ENCODE assay signal across 22 cellular contexts in the genomic region with DNA sequence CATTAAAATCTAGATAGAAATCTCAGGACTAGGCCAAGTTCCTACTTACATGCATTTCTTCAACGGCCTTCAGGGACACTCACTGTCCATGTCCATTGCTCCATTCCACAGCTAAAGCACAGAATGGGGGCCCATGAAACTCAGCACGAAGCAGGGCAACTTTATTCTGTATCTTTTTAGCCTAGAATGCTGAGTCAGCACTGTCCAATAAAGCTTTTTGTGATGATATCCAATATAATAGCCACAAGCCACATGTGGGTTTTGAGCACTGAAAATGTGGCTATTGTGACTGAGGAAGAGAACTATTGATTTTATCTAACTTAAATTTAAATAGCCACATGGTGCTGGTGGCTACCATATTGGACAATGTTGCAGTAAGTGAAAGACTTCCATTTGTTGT. TPM values are rescaled to one million over a fixed set of nuclear protein-coding genes. Genes with fewer than 3 reads are reported as not detected.
DNase-seq lines count a peak whose midpoint lies in the region; ATAC-seq, FAIRE-seq and TF ChIP-seq lines count a peak whose summit lies in the region.
"Had no signal": no experiment of that assay in that cellular context is flagged by ENCODE, and none has a peak within 500 bp of the region (broad histone marks: within the 10 kb centered on the region; RNA-seq: fewer than 3 reads in every experiment).

No MANE protein-coding gene starts in this region.

- no peak for TF ChIP-seq RAD21 in A549 (conservative IDR thresholded peaks at IDR 0.05 in 1 of 2, IDR thresholded peaks at IDR 0.05 in 1 of 2)
- TF ChIP-seq RAD21 in IMR-90 (IDR thresholded peaks at IDR 0.05; ENCODE audit: low read length), result no peak
- no peak for TF ChIP-seq RAD21 in GM12878 (IDR thresholded peaks at IDR 0.05; ENCODE audit: insufficient read depth, low read depth, low read length)
- no peak for TF ChIP-seq RAD21 in H1 (IDR thresholded peaks at IDR 0.05 in 1 of 2, conservative IDR thresholded peaks at IDR 0.05 in 1 of 2; ENCODE audit: low read depth in 2 of 2, low read length in 2 of 2)

- CTCF ChIA-PET in A549 (lab: Yijun Ruan, JAX), result interaction anchor here (2.0 to 3.2 kb wide), 2 partner anchors 10 to 14 kb away, joined by 9 read pairs; no protein-coding TSS in a partner anchor
- CTCF ChIA-PET in IMR-90 (lab: Yijun Ruan, JAX), result no interaction called here
- CTCF ChIA-PET in GM12878 (lab: Yijun Ruan, JAX), result interaction anchor here (1.2 kb wide), 1 partner anchor 56 kb away, joined by 3 read pairs; no protein-coding TSS in a partner anchor
- CTCF ChIA-PET in H1 (lab: Charles Lee; ENCODE audit: partially characterized antibody), result interaction anchor here (1.5 kb wide), 1 partner anchor 14 kb away, joined by 8 read pairs; no protein-coding TSS in a partner anchor
- CTCF ChIA-PET in PC-3 (lab: Charles Lee), result no interaction called here

- no peak overlapping the region for H3K27ac ChIP-seq in A549
- no peak overlapping the region for H3K27ac ChIP-seq in IMR-90 (ENCODE audit: insufficient read depth, low read length)
- no peak overlapping the region for H3K27ac ChIP-seq in GM12878 (ENCODE audit: control insufficient read depth, insufficient read depth)
- H3K27ac ChIP-seq in H1 (ENCODE audit: low read depth, low read length), result no peak overlapping the region
- no peak overlapping the region for H3K27ac ChIP-seq in PC-3 (ENCODE audit: low read length)
- H3K27ac ChIP-seq: BLaER1 treated with 17β-estradiol and CSF1 and Interleukin-3, amounts not matched to agents 10 nM and 100 nM; C4-2B had no signal

- no peaks in the 10 kb centered on the region for H4K20me1 ChIP-seq in IMR-90 (ENCODE audit: insufficient read depth, low read length)
- no peaks in the 10 kb centered on the region for H4K20me1 ChIP-seq in GM12878 (ENCODE audit: control insufficient read depth, insufficient read depth)
- no peaks in the 10 kb centered on the region for H4K20me1 ChIP-seq in H1 (replicated peaks in 1 of 2; ENCODE audit: control insufficient read depth in 1 of 2, insufficient read depth in 2 of 2, low read length in 2 of 2)
- no peaks in the 10 kb centered on the region for H4K20me1 ChIP-seq in PC-3 (ENCODE audit: low read length)
- H4K20me1 ChIP-seq: BLaER1 treated with 17β-estradiol and CSF1 and Interleukin-3, amounts not matched to agents 10 nM and 100 nM had no signal

- H4K5ac ChIP-seq in IMR-90 (ENCODE audit: low read depth, low read length) (no peak overlapping the region), H1 (ENCODE audit: insufficient read length, low read depth, low read length) (no peak overlapping the region)

- H3K56ac ChIP-seq in IMR-90 (ENCODE audit: extremely low read depth, insufficient read depth, low read length) (no peak overlapping the region), H1 (replicated peaks; ENCODE audit: insufficient read length, low read depth, low read length) (no peak overlapping the region)

- SMC1A ChIA-PET in GM12878 (lab: Charles Lee; ENCODE audit: uncharacterized antibody, unreplicated experiment), result interaction anchor here (0.6 kb wide), 1 partner anchor 157 kb away, joined by 3 read pairs; no protein-coding TSS in a partner anchor

- TF ChIP-seq POLR2A in A549 (IDR thresholded peaks at IDR 0.05; ENCODE audit: low read length) (no peak), IMR-90 (IDR thresholded peaks at IDR 0.05; ENCODE audit: low read depth, low read length) (no peak), GM12878 (IDR thresholded peaks at IDR 0.05; ENCODE audit: low read depth, low read length) (no peak), H1 (IDR thresholded peaks at IDR 0.05; ENCODE audit: control extremely low read depth in 1 of 2, low read depth in 2 of 2, low read length in 2 of 2) (no peak)

- POLR2A ChIA-PET in A549 (lab: Yijun Ruan, JAX), result no interaction called here
- POLR2A ChIA-PET in IMR-90 (lab: Charles Lee; ENCODE audit: unreplicated experiment), result no interaction called here
- POLR2A ChIA-PET in GM12878 (lab: Charles Lee), result interaction anchor here (0.6 kb wide), 1 partner anchor 542 kb away, joined by 4 read pairs; no protein-coding TSS in a partner anchor
- POLR2A ChIA-PET in H1 (lab: Charles Lee; ENCODE audit: partially characterized antibody), result no interaction called here
- POLR2A ChIA-PET in PC-3 (lab: Charles Lee; ENCODE audit: unreplicated experiment), result no interaction called here

- DNase-seq in A549 (ENCODE audit: low read depth in 1 of 2, low spot score in 1 of 2) (no peak), IMR-90 (no peak), GM12878 (ENCODE audit: low read depth, low spot score) (no peak), H1 (ENCODE audit: low read depth in 1 of 2, low spot score in 2 of 2) (no peak), PC-3 (no peak), ureter (ENCODE audit: low spot score) (no peak)
- DNase-seq: 8988T; AML-193; Caco-2; Calu3; CD4-positive, alpha-beta T cell; CD8-positive, alpha-beta T cell; DMS79 treated with DMSO at 0.1 percent for 48 hours; GF-D8 had no signal

- H3K14ac ChIP-seq in IMR-90 (replicated peaks; ENCODE audit: low read depth, low read length) (no peak overlapping the region), H1 (ENCODE audit: insufficient read length) (no peak overlapping the region)

- H2BK120ac ChIP-seq in IMR-90 (ENCODE audit: low read depth, low read length) (no peak overlapping the region), H1 (replicated peaks; ENCODE audit: low read depth, low read length) (no peak overlapping the region)

- H3K79me2 ChIP-seq in GM12878 (ENCODE audit: control insufficient read depth, insufficient read depth, low read length), result no peaks in the 10 kb centered on the region
- H3K79me2 ChIP-seq in H1 (ENCODE audit: control insufficient read depth in 1 of 2, insufficient read depth in 2 of 2, low read length in 2 of 2), result no peaks in the 10 kb centered on the region
- no peaks in the 10 kb centered on the region for H3K79me2 ChIP-seq in PC-3 (ENCODE audit: low read length)

- H2BK20ac ChIP-seq in IMR-90 (ENCODE audit: low read depth, low read length) (no peak overlapping the region), H1 (ENCODE audit: low read length) (no peak overlapping the region)

- no peak for TF ChIP-seq CTCF in A549 (IDR thresholded peaks at IDR 0.05)
- no peak for TF ChIP-seq CTCF in IMR-90 (conservative IDR thresholded peaks at IDR 0.05; ENCODE audit: low read depth, low read length)
- no peak for TF ChIP-seq CTCF in GM12878 (IDR thresholded peaks at IDR 0.05 in 2 of 3, conservative IDR thresholded peaks at IDR 0.05 in 1 of 3; ENCODE audit: control insufficient read depth in 2 of 3, extremely low read depth in 1 of 3, insufficient read depth in 1 of 3, low read depth in 3 of 3, low read length in 3 of 3)
- TF ChIP-seq CTCF in H1 (IDR thresholded peaks at IDR 0.05; ENCODE audit: control extremely low read depth in 1 of 3, insufficient read depth in 1 of 3, low read depth in 1 of 3, low read length in 3 of 3), result no peak
- no peak for TF ChIP-seq CTCF in PC-3 (conservative IDR thresholded peaks at IDR 0.05; ENCODE audit: low read depth, low read length)

- H3F3A ChIP-seq in PC-3 (ENCODE audit: low read length, unreplicated experiment), result no peaks in the 10 kb centered on the region

- no peak for TF ChIP-seq EP300 in A549 (IDR thresholded peaks at IDR 0.05)
- TF ChIP-seq EP300 in GM12878 (IDR thresholded peaks at IDR 0.05; ENCODE audit: borderline replicate concordance in 1 of 2, control insufficient read depth in 1 of 2, low read depth in 2 of 2, low read length in 2 of 2), result no peak
- no peak for TF ChIP-seq EP300 in H1 (IDR thresholded peaks at IDR 0.05; ENCODE audit: borderline replicate concordance in 1 of 2, low read depth in 2 of 2, low read length in 2 of 2)

- 3% methylated on average over 2 of the region's 2 CpGs for WGBS in A549 (ENCODE audit: missing lambda C conversion rate)
- no CpG with 5 or more reads among the region's 2 CpGs for WGBS in IMR-90 (ENCODE audit: extremely low coverage in 2 of 2, insufficient read length in 1 of 2), 2 experiments
- WGBS in GM12878 (ENCODE audit: insufficient coverage, insufficient replicate concordance, low lambda C conversion rate, missing lambda C conversion rate), result 2% methylated on average over 2 of the region's 2 CpGs
- 89% methylated on average over 2 of the region's 2 CpGs; no CpG with 5 or more reads in 1 of the 2 experiments for whole genome bisulfite sequencing in H1 (ENCODE audit: extremely low coverage in 1 of 2, insufficient coverage in 1 of 2, insufficient read length in 1 of 2, insufficient replicate concordance in 2 of 2, low coverage in 1 of 2, low lambda C conversion rate in 2 of 2, missing lambda C conversion rate in 1 of 2), 2 experiments

- no peak overlapping the region for H2AFZ ChIP-seq in IMR-90 (replicated peaks; ENCODE audit: low read length, poor library complexity)
- no peak overlapping the region for H2AFZ ChIP-seq in GM12878 (ENCODE audit: control insufficient read depth, low read depth, low read length)
- no peak overlapping the region for H2AFZ ChIP-seq in H1 (ENCODE audit: low read length)
- no peak overlapping the region for H2AFZ ChIP-seq in PC-3 (ENCODE audit: low read length)

- ATAC-seq in A549 (no peak), IMR-90 (ENCODE audit: low read depth) (no peak), GM12878 (peak; percentile 20; the same call in 2 of the 3 replicates), PC-3 (no peak), GM18519 (IDR thresholded peaks at IDR 0.05; ENCODE audit: low FRiP score, unreplicated experiment) (no peak)
- ATAC-seq: CD8-positive, alpha-beta T cell had no signal

- in situ Hi-C loops in IMR-90 (cut with MboI; ENCODE audit: low sequenced_read_pairs) (no loop called here), GM12878 (cut with MboI) (no loop called here)

- H3K27me3 ChIP-seq in IMR-90 (ENCODE audit: control insufficient read depth, insufficient read depth, low read length), result peaks cover 20% of the 10 kb centered on the region
- H3K27me3 ChIP-seq in GM12878 (replicated peaks in 1 of 2; ENCODE audit: control insufficient read depth in 2 of 2, insufficient read depth in 2 of 2, low read length in 1 of 2), result no peaks in the 10 kb centered on the region
- H3K27me3 ChIP-seq in H1 (replicated peaks in 1 of 4; ENCODE audit: control insufficient read depth in 3 of 4, extremely low read depth in 1 of 4, insufficient read depth in 3 of 4, low read length in 3 of 4), result no peaks in the 10 kb centered on the region; a peak in 1 of 7 replicates
- H3K27me3 ChIP-seq in PC-3 (ENCODE audit: low read length), result 0 out of 2 replicates have a peak, but pooled peaks cover 4% of the 10 kb centered on the region
- H3K27me3 ChIP-seq: BLaER1 treated with 17β-estradiol and CSF1 and Interleukin-3, amounts not matched to agents 10 nM and 100 nM had no signal

- no TSS peak for BruUV-seq in IMR-90 (replicated peaks; lab: Mats Ljungman, UMichigan)
- no TSS peak for BruUV-seq in GM12878 (replicated peaks; lab: Mats Ljungman, UMichigan)
- BruUV-seq in PC-3 (replicated peaks; lab: Mats Ljungman, UMichigan), result no TSS peak

- H3K9ac ChIP-seq in IMR-90 (ENCODE audit: low read depth, low read length) (no peak overlapping the region), GM12878 (ENCODE audit: control insufficient read depth, insufficient read depth, low read length) (no peak overlapping the region), H1 (replicated peaks in 1 of 4; ENCODE audit: extremely low read depth in 1 of 4, low read depth in 3 of 4, low read length in 3 of 4) (no peak overlapping the region), PC-3 (ENCODE audit: low read length) (no peak overlapping the region)
- H3K9ac ChIP-seq: BLaER1 treated with 17β-estradiol and CSF1 and Interleukin-3, amounts not matched to agents 10 nM and 100 nM had no signal

- H3K9me1 ChIP-seq in IMR-90 (ENCODE audit: insufficient read depth, low read length), result no peaks in the 10 kb centered on the region

- H3K4me2 ChIP-seq in A549, result no peak overlapping the region
- H3K4me2 ChIP-seq in IMR-90 (ENCODE audit: low read depth, low read length), result no peak overlapping the region
- H3K4me2 ChIP-seq in GM12878 (ENCODE audit: control insufficient read depth, insufficient read depth), result no peak overlapping the region
- H3K4me2 ChIP-seq in H1 (ENCODE audit: insufficient read depth in 1 of 2, low read depth in 2 of 2, low read length in 2 of 2), result no peak overlapping the region
- no peak overlapping the region for H3K4me2 ChIP-seq in PC-3 (ENCODE audit: low read length)
- H3K4me2 ChIP-seq: BLaER1 treated with 17β-estradiol and CSF1 and Interleukin-3, amounts not matched to agents 10 nM and 100 nM had no signal

- H3K18ac ChIP-seq in IMR-90 (ENCODE audit: low read depth, low read length), result no peak overlapping the region
- H3K18ac ChIP-seq in H1 (ENCODE audit: extremely low read depth, low read length), result no peak overlapping the region

- FAIRE-seq in A549 (lab: Jason Lieb, UNC), result no peak
- FAIRE-seq in GM12878 (lab: Jason Lieb, UNC), result no peak
- FAIRE-seq in H1 (lab: Jason Lieb, UNC), result no peak
- FAIRE-seq: D721Med, GM12892, GM18507 had no signal

- no peaks in the 10 kb centered on the region for H3K23me2 ChIP-seq in H1 (ENCODE audit: low read depth, low read length)

- H3K4ac ChIP-seq in IMR-90 (ENCODE audit: low read depth, low read length) (no peak overlapping the region), H1 (replicated peaks; ENCODE audit: insufficient read length, low read depth, low read length) (no peak overlapping the region)

- no peak overlapping the region for H2AK9ac ChIP-seq in IMR-90 (replicated peaks; ENCODE audit: low read depth, low read length, poor library complexity)

- H4K8ac ChIP-seq in IMR-90 (ENCODE audit: low read depth in 2 of 2, low read length in 2 of 2), result no peak overlapping the region
- H4K8ac ChIP-seq in H1 (ENCODE audit: extremely low read depth, insufficient read depth, low read length), result no peak overlapping the region

- H3K36me3 ChIP-seq in IMR-90 (ENCODE audit: control insufficient read depth, insufficient read depth, low read length) (no peaks in the 10 kb centered on the region), GM12878 (ENCODE audit: control insufficient read depth in 2 of 2, insufficient read depth in 2 of 2, low read length in 1 of 2) (no peaks in the 10 kb centered on the region), H1 (ENCODE audit: control insufficient read depth in 2 of 4, insufficient read depth in 4 of 4, low read length in 3 of 4) (no peaks in the 10 kb centered on the region), PC-3 (ENCODE audit: low read depth, low read length) (no peaks in the 10 kb centered on the region)
- H3K36me3 ChIP-seq: BLaER1 treated with 17β-estradiol and CSF1 and Interleukin-3, amounts not matched to agents 10 nM and 100 nM had no signal

- H4K91ac ChIP-seq in IMR-90 (ENCODE audit: insufficient read depth, low read depth, low read length) (no peak overlapping the region), H1 (replicated peaks; ENCODE audit: insufficient read length, low read length) (no peak overlapping the region)

- no peaks in the 10 kb centered on the region for H3K9me2 ChIP-seq in PC-3 (replicated peaks; ENCODE audit: low read length)

- H2BK5ac ChIP-seq in IMR-90 (ENCODE audit: low read depth, low read length, poor library complexity, severe bottlenecking) (no peak overlapping the region), H1 (ENCODE audit: low read depth, low read length) (no peak overlapping the region)

- H2AK5ac ChIP-seq in IMR-90 (ENCODE audit: low read depth, low read length) (no peak overlapping the region), H1 (ENCODE audit: low read depth, low read length) (no peak overlapping the region)

- no peaks in the 10 kb centered on the region for H3K79me1 ChIP-seq in IMR-90 (ENCODE audit: low read depth in 1 of 2, low read length in 2 of 2)
- H3K79me1 ChIP-seq in H1 (ENCODE audit: low read depth, low read length), result no peaks in the 10 kb centered on the region

- H3K4me1 ChIP-seq in A549 (no peaks in the 10 kb centered on the region), IMR-90 (ENCODE audit: control insufficient read depth, insufficient read depth, low read length) (no peaks in the 10 kb centered on the region), GM12878 (ENCODE audit: control insufficient read depth, insufficient read depth, low read length) (no peaks in the 10 kb centered on the region), H1 (replicated peaks in 1 of 4; ENCODE audit: control insufficient read depth in 3 of 4, insufficient read depth in 4 of 4, low read length in 3 of 4) (peaks cover 0 to 4% (median under 1%) of the 10 kb centered on the region in 4 experiments; a peak in 3 of 7 replicates), PC-3 (ENCODE audit: insufficient read depth, low read length) (0 out of 2 replicates have a peak, but pooled peaks cover 2% of the 10 kb centered on the region)
- H3K4me1 ChIP-seq: Caco-2 had no signal

- H3K9me3 ChIP-seq in A549 (no peaks in the 10 kb centered on the region), IMR-90 (ENCODE audit: control insufficient read depth, insufficient read depth, low read length) (no peaks in the 10 kb centered on the region), GM12878 (replicated peaks; ENCODE audit: control insufficient read depth, insufficient read depth, low read length) (no peaks in the 10 kb centered on the region), H1 (ENCODE audit: insufficient read depth in 2 of 2, low read depth in 1 of 2, low read length in 1 of 2) (no peaks in the 10 kb centered on the region), PC-3 (ENCODE audit: low read length) (no peaks in the 10 kb centered on the region)
- H3K9me3 ChIP-seq: BLaER1 treated with 17β-estradiol and CSF1 and Interleukin-3, amounts not matched to agents 10 nM and 100 nM; Caco-2 had no signal

- H3K23ac ChIP-seq in IMR-90 (ENCODE audit: low read depth, low read length), result no peak overlapping the region
- H3K23ac ChIP-seq in H1 (ENCODE audit: insufficient read length), result no peak overlapping the region

- H2BK15ac ChIP-seq in IMR-90 (ENCODE audit: low read depth, low read length), result no peak overlapping the region
- no peak overlapping the region for H2BK15ac ChIP-seq in H1 (ENCODE audit: low read length)

- dilution Hi-C loops in IMR-90 (cut with HindIII; ENCODE audit: low sequenced_read_pairs, unreplicated experiment), result no loop called here

- intact Hi-C loops in IMR-90 (cut with micrococcal nuclease), result no loop called here
- intact Hi-C loops in GM12878 (cut with micrococcal nuclease; ENCODE audit: unreplicated experiment), result loop anchor here (2.0 kb wide), 1 partner anchor 26 kb away; no protein-coding TSS in a partner anchor
- intact Hi-C loops in PC-3 (cut with micrococcal nuclease), result no loop called here

- no peak overlapping the region for H3K4me3 ChIP-seq in A549
- H3K4me3 ChIP-seq in IMR-90 (ENCODE audit: insufficient read depth, low read depth, low read length), result no peak overlapping the region
- H3K4me3 ChIP-seq in GM12878, result no peak overlapping the region
- no peak overlapping the region for H3K4me3 ChIP-seq in H1 (ENCODE audit: extremely low read depth in 1 of 4, insufficient read depth in 2 of 4, low read depth in 3 of 4, low read length in 4 of 4)
- no peak overlapping the region for H3K4me3 ChIP-seq in PC-3 (ENCODE audit: low read length)
- H3K4me3 ChIP-seq: BLaER1 treated with 17β-estradiol and CSF1 and Interleukin-3, amounts not matched to agents 10 nM and 100 nM had no signal

- RAD21 ChIA-PET in GM12878 (lab: Charles Lee; ENCODE audit: unreplicated experiment), result interaction anchor here (1.3 to 1.5 kb wide), 2 partner anchors 14 to 18 kb away, joined by 3 to 4 read pairs; no protein-coding TSS in a partner anchor

- no peak overlapping the region for H2BK12ac ChIP-seq in H1 (ENCODE audit: low read depth, low read length)

RNA-seq across cellular contexts. Expression of gene OTP, which starts 21.6 kb away (rescaled TPM):
- 0.01 TPM in 1 of 2 replicates, not detected in the other for polyA plus RNA-seq in A549 (2011; rRNA removed)
- 0.04 TPM in 2 replicates for polyA plus RNA-seq in A549 (2012; cell fraction: cytosol; rRNA removed)
- 0.02 TPM in 2 replicates for polyA plus RNA-seq in A549 (2012; cell fraction: nucleus; rRNA removed)
- 0.03 to 0.04 TPM (median 0.04 TPM) in 3 replicates for polyA plus RNA-seq in A549 (2017; fragmentation: RNase III; extraction: RNeasy Plus Mini Kit Qiagen cat#74134 plus additional on column Dnase treatment)
- not detected in 2 replicates for polyA minus RNA-seq in A549 (2011; rRNA and poly(A)+ RNA removed)
- total RNA-seq in IMR-90 (2012; rRNA removed), result not detected in 2 replicates
- not detected in 2 replicates for polyA plus RNA-seq in IMR-90 (2012; rRNA removed)
- not detected in 2 replicates for polyA plus RNA-seq in IMR-90 (2012; cell fraction: cytosol; rRNA removed)
- polyA plus RNA-seq in IMR-90 (2012; cell fraction: nucleus; rRNA removed; ENCODE audit: low replicate concordance), result not detected in 2 replicates
- 2.2 and 2.7 TPM in 2 replicates for total RNA-seq in GM12878 (2013; cell fraction: nucleolus; rRNA removed)
- 0.45 and 0.54 TPM in 2 replicates for total RNA-seq in GM12878 (2014; rRNA removed)
- total RNA-seq in GM12878 (2014; rRNA removed; fragmentation: Illumina TruSeq; extraction: Trizol), result 0.31 and 0.46 TPM in 2 replicates
- total RNA-seq in GM12878 (2021), result 8.4 and 8.5 TPM in 2 replicates
- 0.66 TPM for polyA plus RNA-seq in GM12878 (2011; ENCODE audit: low read depth)
- polyA plus RNA-seq in GM12878 (2011; rRNA removed), result 0.63 and 0.71 TPM in 2 replicates
- 0.82 and 1.1 TPM in 2 replicates for polyA plus RNA-seq in GM12878 (2011; cell fraction: cytosol; rRNA removed)
- 1.8 and 2.6 TPM in 2 replicates for polyA plus RNA-seq in GM12878 (2011; cell fraction: nucleus; rRNA removed)
- polyA plus RNA-seq in GM12878 (2012), result 0.88 and 1.2 TPM in 2 replicates
- 2.3 and 3.5 TPM in 2 replicates for polyA plus RNA-seq in GM12878 (2014; fragmentation: Illumina TruSeq; extraction: Trizol)
- polyA plus RNA-seq in GM12878 (2014; fragmentation: Nextera tagmentation; extraction: Ambion mirVana), result 1 to 10 TPM; 1.5 to 2.6 TPM
- 2.3 and 3.1 TPM in 2 replicates for polyA plus RNA-seq in GM12878 (2014; rRNA removed)
- 1 to 10 TPM; 3.3 to 8.8 TPM for polyA plus RNA-seq in GM12878 (2016; fragmentation: Nextera tagmentation; extraction: Ambion mirVana)
- polyA minus RNA-seq in GM12878 (2011; rRNA and poly(A)+ RNA removed), result 0.93 and 1.1 TPM in 2 replicates
- polyA minus RNA-seq in GM12878 (2011; cell fraction: cytosol; rRNA and poly(A)+ RNA removed), result 1.6 and 1.9 TPM in 2 replicates
- 0.48 and 1.2 TPM in 2 replicates for polyA minus RNA-seq in GM12878 (2011; cell fraction: nucleus; rRNA and poly(A)+ RNA removed)
- not detected in 2 replicates for total RNA-seq in H1 (2021; fragmentation: NEBNext Ultra II Directional; extraction: Animal tissue kit (Norgen Biotek cat#: 25700))
- not detected in 2 replicates for polyA plus RNA-seq in H1 (2011; rRNA removed)
- not detected for polyA plus RNA-seq in H1 (2011; cell fraction: cytosol; rRNA removed)
- polyA plus RNA-seq in H1 (2011; cell fraction: nucleus; rRNA removed), result not detected
- not detected in 4 replicates for polyA plus RNA-seq in H1 (2012, experiment 1 of 2)
- not detected for polyA plus RNA-seq in H1 (2012, experiment 2 of 2)
- polyA plus RNA-seq in H1 (2013, experiment 1 of 2), result 0.02 TPM
- polyA plus RNA-seq in H1 (2013, experiment 2 of 2), result 0.02 TPM
- polyA minus RNA-seq in H1 (2011; rRNA and poly(A)+ RNA removed), result not detected in 2 replicates
- not detected for polyA minus RNA-seq in H1 (2011; cell fraction: cytosol; rRNA and poly(A)+ RNA removed)
- polyA minus RNA-seq in H1 (2011; cell fraction: nucleus; rRNA and poly(A)+ RNA removed), result not detected
- not detected in 2 replicates for total RNA-seq in PC-3 (2014; rRNA removed)
- not detected for total RNA-seq in ureter
- total RNA-seq: B cell; CD4-positive, alpha-beta T cell; CD8-positive, alpha-beta T cell had no signal
- polyA plus RNA-seq: BJ had no signal

Comparison
In these comparisons a context has a peak if more than half of its experiments do, and no peak if none do; other contexts are left out.
1. CTCF ChIA-PET loops: an anchor here in A549 (2.0 to 3.2 kb wide), GM12878 (1.2 kb wide) and H1 (1.5 kb wide); none called in IMR-90 and PC-3.